Comparison of ENCODE assay signal across 12 cellular contexts in genomic region chr7:140698477-140698876, GRCh38. TPM values are rescaled to one million over a fixed set of nuclear protein-coding genes. Genes with fewer than 3 reads are reported as not detected.
DNase-seq lines count a peak whose midpoint lies in the region; ATAC-seq, FAIRE-seq and TF ChIP-seq lines count a peak whose summit lies in the region.
"Had no signal": no experiment of that assay in that cellular context is flagged by ENCODE, and none has a peak within 500 bp of the region (broad histone marks: within the 10 kb centered on the region; RNA-seq: fewer than 3 reads in every experiment).

No MANE protein-coding gene starts in this region.

- peaks cover 4% of the 10 kb centered on the region for H3K27me3 Mint-ChIP-seq in HFFc6 (ENCODE audit: insufficient read depth)
- H3K27me3 Mint-ChIP-seq in natural killer cell treated with Interleukin-12 subunit alpha and Interleukin-12 subunit beta and Interleukin-15 and Interleukin-18, amount 100 ng/mL, for 72 hours: no peaks in the 10 kb centered on the region

- no peak overlapping the region for H3K27ac ChIP-seq in K562 (ENCODE audit: extremely low read depth, low read depth, low read length)
- H3K27ac ChIP-seq: body of pancreas had no signal

- peak overlapping the region; percentile 100; the same call in 1 of the 2 replicates for H3K4me2 ChIP-seq in K562 (ENCODE audit: insufficient read depth, low read length)

- H3K9me1 ChIP-seq in K562 (ENCODE audit: control insufficient read depth, insufficient read depth, low read length): peaks cover 3% of the 10 kb centered on the region

- TF ChIP-seq CTCF in HFFc6 (IDR thresholded peaks at IDR 0.05) (no peak), K562 (IDR thresholded peaks at IDR 0.05 in 2 of 3, conservative IDR thresholded peaks at IDR 0.05 in 1 of 3; ENCODE audit: insufficient read depth in 2 of 3, low read depth in 1 of 3, low read length in 3 of 3) (no peak)

- peaks cover 18 to 33% of the 10 kb centered on the region in 2 experiments; a peak in 3 of 5 replicates for H3K4me1 ChIP-seq in K562 (replicated peaks in 1 of 2; ENCODE audit: control insufficient read depth in 2 of 2, insufficient read depth in 2 of 2, low read length in 2 of 2)

- H3K9ac ChIP-seq in K562 (ENCODE audit: insufficient read depth in 1 of 2, low read depth in 2 of 2, low read length in 2 of 2): peak overlapping the region in 1 of 2 experiments; percentile 83; a peak in 2 of 4 replicates

- CTCF ChIA-PET in K562 (lab: Yijun Ruan, JAX; ENCODE audit: low intra/inter-chr PET ratio): interaction anchor here (0.6 kb wide), 2 partner anchors 16 to 28 kb away, joined by 3 to 4 read pairs; no protein-coding TSS in a partner anchor

- POLR2A ChIA-PET in K562 (lab: Yijun Ruan, JAX): interaction anchor here (0.6 to 1.5 kb wide), 2 partner anchors 9 to 997 kb away, joined by 3 to 7 read pairs; no protein-coding TSS in a partner anchor

- no peak overlapping the region for H3K4me3 ChIP-seq in K562
- H3K4me3 ChIP-seq: body of pancreas had no signal

- H3K9me3 Mint-ChIP-seq in HFFc6: no peaks in the 10 kb centered on the region
- H3K9me3 Mint-ChIP-seq in natural killer cell treated with Interleukin-12 subunit alpha and Interleukin-12 subunit beta and Interleukin-15 and Interleukin-18, amount 100 ng/mL, for 72 hours: no peaks in the 10 kb centered on the region

- TF ChIP-seq RAD21 in K562 (CRISPR knock-in tag; conservative IDR thresholded peaks at IDR 0.05 in 1 of 2, IDR thresholded peaks at IDR 0.05 in 1 of 2): no peak

- ATAC-seq in K562 (no peak), GM18873 (IDR thresholded peaks at IDR 0.05; ENCODE audit: low FRiP score, unreplicated experiment) (no peak), GM18870 (IDR thresholded peaks at IDR 0.05; ENCODE audit: unreplicated experiment) (no peak), HG03139 (IDR thresholded peaks at IDR 0.05; ENCODE audit: unreplicated experiment) (no peak)
- no peak for ATAC-seq in natural killer cell treated with Interleukin-12 subunit alpha and Interleukin-12 subunit beta and Interleukin-15 and Interleukin-18, amount 100 ng/mL, for 72 hours
- ATAC-seq: body of pancreas had no signal

- WGBS in K562 (ENCODE audit: insufficient coverage, low coverage, missing lambda C conversion rate): 77% methylated on average over 8 of the region's 8 CpGs

- H2AFZ ChIP-seq in K562 (ENCODE audit: low read depth, low read length): no peak overlapping the region

- in situ Hi-C loops in K562 (cut with MboI): no loop called here

- H3K27ac Mint-ChIP-seq in HFFc6: peak overlapping the region; percentile 98
- peak overlapping the region; percentile 92 to 94 for H3K27ac Mint-ChIP-seq in natural killer cell treated with Interleukin-12 subunit alpha and Interleukin-12 subunit beta and Interleukin-15 and Interleukin-18, amount 100 ng/mL, for 72 hours

- intact Hi-C loops in K562 (cut with micrococcal nuclease): loop anchor here (5.0 to 10.0 kb wide), 2 partner anchors 226 to 314 kb away; partner anchors contain the start of genes BRAF and MRPS33

- no peaks in the 10 kb centered on the region; a peak in 1 of 5 replicates for H3K27me3 ChIP-seq in K562 (ENCODE audit: control insufficient read depth in 2 of 2, insufficient read depth in 2 of 2, low read length in 2 of 2)
- H3K27me3 ChIP-seq: body of pancreas had no signal

- no peak for FAIRE-seq in K562 (lab: Jason Lieb, UNC)
- FAIRE-seq: A204.1, urothelium cell line had no signal

- H3K4me3 Mint-ChIP-seq in HFFc6: peak overlapping the region; percentile 97
- H3K4me3 Mint-ChIP-seq in natural killer cell treated with Interleukin-12 subunit alpha and Interleukin-12 subunit beta and Interleukin-15 and Interleukin-18, amount 100 ng/mL, for 72 hours: peak overlapping the region; percentile 95

- no TSS peak for BruUV-seq in K562 (replicated peaks; lab: Mats Ljungman, UMichigan)

- TF ChIP-seq POLR2A in K562 (conservative IDR thresholded peaks at IDR 0.05): no peak

- no peaks in the 10 kb centered on the region for H3K9me3 ChIP-seq in K562 (replicated peaks; ENCODE audit: control insufficient read depth, insufficient read depth, low read depth, low read length)
- H3K9me3 ChIP-seq: body of pancreas had no signal

- DNase-seq in NCI-H510A treated with DMSO at 0.1 percent for 48 hours (lab: John Stamatoyannopoulos, UW) (peak; percentile 4), NCI-H510A (lab: John Stamatoyannopoulos, UW) (no peak), HFFc6 (no peak), K562 (ENCODE audit: extremely low read depth in 1 of 4, low spot score in 3 of 4) (no peak)
- no peak for DNase-seq in natural killer cell treated with Interleukin-12 subunit alpha and Interleukin-12 subunit beta and Interleukin-15 and Interleukin-18, amount 100 ng/mL, for 72 hours (ENCODE audit: low spot score)
- DNase-seq: foreskin melanocyte had no signal

- 0 out of 2 replicates have a peak, but pooled peaks cover 7% of the 10 kb centered on the region for H4K20me1 ChIP-seq in K562 (replicated peaks; ENCODE audit: control insufficient read depth, insufficient read depth, low read length)

- H3K4me1 Mint-ChIP-seq in HFFc6 (ENCODE audit: low read depth): peaks cover 39% of the 10 kb centered on the region
- peaks cover 31 to 32% of the 10 kb centered on the region in 2 donors for H3K4me1 Mint-ChIP-seq in natural killer cell treated with Interleukin-12 subunit alpha and Interleukin-12 subunit beta and Interleukin-15 and Interleukin-18, amount 100 ng/mL, for 72 hours (ENCODE audit: low read depth in 2 of 2)

- H3K79me2 ChIP-seq in K562 (ENCODE audit: control insufficient read depth, insufficient read depth, low read length): peaks cover 63% of the 10 kb centered on the region

- peaks cover 34% of the 10 kb centered on the region; the same call in 2 of the 3 replicates for H3K36me3 ChIP-seq in K562 (ENCODE audit: control insufficient read depth, insufficient read depth, low read length)

- TF ChIP-seq EP300 in K562 (IDR thresholded peaks at IDR 0.05; ENCODE audit: low read length): no peak

- H3K36me3 Mint-ChIP-seq in HFFc6 (ENCODE audit: low read depth): peaks cover 16% of the 10 kb centered on the region
- no peaks in the 10 kb centered on the region for H3K36me3 Mint-ChIP-seq in natural killer cell treated with Interleukin-12 subunit alpha and Interleukin-12 subunit beta and Interleukin-15 and Interleukin-18, amount 100 ng/mL, for 72 hours

RNA-seq across cellular contexts. Expression of gene NDUFB2, which starts 2.0 kb away (rescaled TPM):
- 100 to 1,000 TPM; 176 to 254 (median 205) TPM for total RNA-seq in HFFc6 (2021; fragmentation: NEBNext Ultra II Directional; extraction: Animal tissue kit (Norgen Biotek cat#: 25700))
- total RNA-seq in K562 (2011; cell fraction: chromatin; rRNA removed; ENCODE audit: low replicate concordance): 79.2 and 130 TPM in 2 replicates
- 76.4 and 80.7 TPM in 2 replicates for total RNA-seq in K562 (2011; cell fraction: nucleolus; rRNA removed)
- total RNA-seq in K562 (2011; cell fraction: nucleoplasm; rRNA removed): 109 and 165 TPM in 2 replicates
- total RNA-seq in K562 (2014; rRNA removed) (303 and 359 TPM in 2 replicates), K562 (2014; rRNA removed; fragmentation: Illumina TruSeq; extraction: Trizol) (320 and 326 TPM in 2 replicates), K562 (2015; rRNA removed; fragmentation: Illumina TruSeq; extraction: Trizol) (273 and 287 TPM in 2 replicates), K562 (2021) (304 and 329 TPM in 2 replicates)
- polyA plus RNA-seq in K562 (2011; rRNA removed) (540 and 563 TPM in 2 replicates), K562 (2014; fragmentation: Illumina TruSeq; extraction: Trizol) (220 and 292 TPM in 2 replicates), K562 (2014; fragmentation: Nextera tagmentation; extraction: Ambion mirVana) (1,000 to 10,000 TPM; 1,937 to 2,075 TPM), K562 (2014; rRNA removed) (465 and 510 TPM in 2 replicates)
- polyA plus RNA-seq in K562 (2011; cell fraction: cytosol; rRNA removed): 1,462 and 1,579 TPM in 2 replicates
- 200 and 270 TPM in 2 replicates for polyA plus RNA-seq in K562 (2011; cell fraction: nucleus; rRNA removed)
- polyA plus RNA-seq in K562 (2012): 195 and 484 TPM in 2 replicates
- polyA minus RNA-seq in K562 (2011; rRNA and poly(A)+ RNA removed): 64.1 and 78.0 TPM in 2 replicates
- 36.6 and 38.4 TPM in 2 replicates for polyA minus RNA-seq in K562 (2011; cell fraction: cytosol; rRNA and poly(A)+ RNA removed)
- 20.3 and 43.4 TPM in 2 replicates for polyA minus RNA-seq in K562 (2011; cell fraction: nucleus; rRNA and poly(A)+ RNA removed)
- 100 to 1,000 TPM; 169 to 222 TPM for total RNA-seq in natural killer cell treated with Interleukin-12 subunit alpha and Interleukin-12 subunit beta and Interleukin-15 and Interleukin-18, amount 100 ng/mL, for 72 hours

RNA-seq across cellular contexts. Expression of gene ADCK2, which starts 25.7 kb away (rescaled TPM):
- 10 to 100 TPM in 3 of 6 experiments, 1 to 10 TPM in 3; 9.2 to 13.6 (median 10.0) TPM for total RNA-seq in HFFc6 (2021; fragmentation: NEBNext Ultra II Directional; extraction: Animal tissue kit (Norgen Biotek cat#: 25700))
- total RNA-seq in K562 (2011; cell fraction: chromatin; rRNA removed; ENCODE audit: low replicate concordance): 7.9 and 18.9 TPM in 2 replicates
- total RNA-seq in K562 (2011; cell fraction: nucleolus; rRNA removed): 18.3 and 25.7 TPM in 2 replicates
- 16.6 and 17.8 TPM in 2 replicates for total RNA-seq in K562 (2011; cell fraction: nucleoplasm; rRNA removed)
- total RNA-seq in K562 (2014; rRNA removed) (10.6 and 12.9 TPM in 2 replicates), K562 (2014; rRNA removed; fragmentation: Illumina TruSeq; extraction: Trizol) (9.1 and 10.3 TPM in 2 replicates), K562 (2015; rRNA removed; fragmentation: Illumina TruSeq; extraction: Trizol) (13.3 and 13.8 TPM in 2 replicates), K562 (2021) (13.8 and 14.3 TPM in 2 replicates)
- polyA plus RNA-seq in K562 (2011; rRNA removed) (12.0 and 12.8 TPM in 2 replicates), K562 (2014; fragmentation: Illumina TruSeq; extraction: Trizol) (7.7 and 9.4 TPM in 2 replicates), K562 (2014; fragmentation: Nextera tagmentation; extraction: Ambion mirVana) (1 to 10 TPM in 1 of 2 experiments, under 1 TPM in 1; 0.08 to 1.1 TPM), K562 (2014; rRNA removed) (9.7 and 10.1 TPM in 2 replicates)
- polyA plus RNA-seq in K562 (2011; cell fraction: cytosol; rRNA removed): 9.7 and 13.6 TPM in 2 replicates
- 7.2 and 7.7 TPM in 2 replicates for polyA plus RNA-seq in K562 (2011; cell fraction: nucleus; rRNA removed)
- polyA plus RNA-seq in K562 (2012): 12.2 and 28.1 TPM in 2 replicates
- 13.7 and 15.8 TPM in 2 replicates for polyA minus RNA-seq in K562 (2011; rRNA and poly(A)+ RNA removed)
- polyA minus RNA-seq in K562 (2011; cell fraction: cytosol; rRNA and poly(A)+ RNA removed): 9.4 and 9.5 TPM in 2 replicates
- 5.8 and 8.3 TPM in 2 replicates for polyA minus RNA-seq in K562 (2011; cell fraction: nucleus; rRNA and poly(A)+ RNA removed)
- 10 to 100 TPM in 1 of 2 donors, 1 to 10 TPM in 1; 8.2 to 12.2 TPM for total RNA-seq in natural killer cell treated with Interleukin-12 subunit alpha and Interleukin-12 subunit beta and Interleukin-15 and Interleukin-18, amount 100 ng/mL, for 72 hours

RNA-seq across cellular contexts. Expression of gene DENND2A, which starts 57.9 kb away (rescaled TPM):
- under 1 TPM; 0.50 to 0.99 (median 0.58) TPM for total RNA-seq in HFFc6 (2021; fragmentation: NEBNext Ultra II Directional; extraction: Animal tissue kit (Norgen Biotek cat#: 25700))
- not detected in 2 replicates for total RNA-seq in K562 (2011; cell fraction: chromatin; rRNA removed; ENCODE audit: low replicate concordance)
- total RNA-seq in K562 (2011; cell fraction: nucleolus; rRNA removed): not detected in 2 replicates
- total RNA-seq in K562 (2011; cell fraction: nucleoplasm; rRNA removed): not detected in 2 replicates
- not detected in 2 replicates for total RNA-seq in K562 (2014; rRNA removed)
- total RNA-seq in K562 (2014; rRNA removed; fragmentation: Illumina TruSeq; extraction: Trizol): not detected in 2 replicates
- total RNA-seq in K562 (2015; rRNA removed; fragmentation: Illumina TruSeq; extraction: Trizol): not detected in 2 replicates
- total RNA-seq in K562 (2021): 0.16 TPM in 1 of 2 replicates, not detected in the other
- not detected in 2 replicates for polyA plus RNA-seq in K562 (2011; rRNA removed)
- polyA plus RNA-seq in K562 (2011; cell fraction: cytosol; rRNA removed): not detected in 2 replicates
- 0.18 TPM in 1 of 2 replicates, not detected in the other for polyA plus RNA-seq in K562 (2011; cell fraction: nucleus; rRNA removed)
- not detected in 2 replicates for polyA plus RNA-seq in K562 (2012)
- polyA plus RNA-seq in K562 (2014; fragmentation: Illumina TruSeq; extraction: Trizol): not detected in 2 replicates
- polyA plus RNA-seq in K562 (2014; fragmentation: Nextera tagmentation; extraction: Ambion mirVana): not detected
- polyA plus RNA-seq in K562 (2014; rRNA removed): not detected in 2 replicates
- polyA minus RNA-seq in K562 (2011; rRNA and poly(A)+ RNA removed): not detected in 2 replicates
- not detected in 2 replicates for polyA minus RNA-seq in K562 (2011; cell fraction: cytosol; rRNA and poly(A)+ RNA removed)
- polyA minus RNA-seq in K562 (2011; cell fraction: nucleus; rRNA and poly(A)+ RNA removed): not detected in 2 replicates
- total RNA-seq in natural killer cell treated with Interleukin-12 subunit alpha and Interleukin-12 subunit beta and Interleukin-15 and Interleukin-18, amount 100 ng/mL, for 72 hours: not detected
